Comparison of ENCODE assay signal across 8 cellular contexts in the genomic region with DNA sequence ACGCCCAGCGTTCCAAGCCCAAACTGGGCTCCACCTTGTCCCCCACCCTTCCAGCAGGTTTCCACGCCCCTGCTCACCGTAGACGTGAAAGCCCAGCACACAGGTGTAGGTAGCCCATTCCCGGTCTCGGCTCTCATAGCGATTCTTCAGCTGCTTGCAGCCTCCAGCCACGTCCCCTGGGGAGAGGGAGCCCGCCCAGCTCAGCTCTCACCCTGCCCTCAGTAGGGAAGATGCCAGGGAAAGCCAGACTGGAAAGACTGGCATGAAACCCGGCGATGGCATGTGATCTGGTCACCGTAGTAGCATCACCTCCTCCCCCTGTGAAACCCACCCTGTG. TPM values are rescaled to one million over a fixed set of nuclear protein-coding genes. Genes with fewer than 3 reads are reported as not detected.
DNase-seq lines count a peak whose midpoint lies in the region; ATAC-seq and TF ChIP-seq lines count a peak whose summit lies in the region.

No MANE protein-coding gene starts in this region.

- H3K27me3 ChIP-seq in iPS DF 6.9 (ENCODE audit: control insufficient read depth, insufficient read depth, low read length) (peaks cover 3% of the 10 kb centered on the region; the same call in 1 of the 2 replicates), spleen (replicated peaks in 1 of 7) (no peaks in the 10 kb centered on the region)

- no peak overlapping the region for H3K27ac ChIP-seq in iPS DF 6.9 (ENCODE audit: low read length)
- H3K27ac ChIP-seq in spleen = peak overlapping the region in 5 of 8 donors; percentile 98 to 99 (median 98)

- no peak for TF ChIP-seq CTCF in spleen (IDR thresholded peaks at IDR 0.05 in 8 of 11, conservative IDR thresholded peaks at IDR 0.05 in 3 of 11)

- ATAC-seq in activated naive CD4-positive, alpha-beta T cell treated with anti-CD3 and anti-CD28 coated beads, Interleukin-2, amount 50 U/mL, for 72 hours = no peak
- no peak for ATAC-seq in left lobe of liver

- no peaks in the 10 kb centered on the region for H3K9me3 Mint-ChIP-seq in activated naive CD4-positive, alpha-beta T cell treated with anti-CD3 and anti-CD28 coated beads, Interleukin-2, amount 50 U/mL, for 72 hours

- peaks cover 3% of the 10 kb centered on the region; the same call in 1 of the 2 replicates for H3K36me3 ChIP-seq in iPS DF 6.9 (ENCODE audit: control insufficient read depth, insufficient read depth, low read length)
- peaks cover 0 to 69% (median 32%) of the 10 kb centered on the region in 6 donors for H3K36me3 ChIP-seq in spleen

- no CpG with 5 or more reads among the region's 13 CpGs for WGBS in iPS DF 6.9 (ENCODE audit: insufficient coverage, insufficient read length)
- 86 to 95% (median 93%) methylated on average over 11 to 13 of the region's 13 CpGs for WGBS in spleen, 5 donors

- DNase-seq in DMS79 (lab: John Stamatoyannopoulos, UW) (peak; percentile 21), DMS79 treated with DMSO at 0.1 percent for 48 hours (lab: John Stamatoyannopoulos, UW) (no peak), iPS DF 6.9 (ENCODE audit: low read depth, low spot score) (no peak), spleen (no peak), NCI-H2107 (lab: John Stamatoyannopoulos, UW) (no peak), NCI-H345 treated with DMSO at 0.1 percent for 48 hours (lab: John Stamatoyannopoulos, UW; ENCODE audit: unreplicated experiment) (no peak), left lobe of liver (ENCODE audit: low spot score) (no peak)
- DNase-seq in activated naive CD4-positive, alpha-beta T cell treated with anti-CD3 and anti-CD28 coated beads, Interleukin-2, amount 50 U/mL, for 72 hours (ENCODE audit: low spot score in 2 of 2) = no peak

- no peak for TF ChIP-seq POLR2A in spleen (IDR thresholded peaks at IDR 0.05)

- H3K4me3 ChIP-seq in iPS DF 6.9 (ENCODE audit: low read length) = peak overlapping the region; percentile 28; the same call in 1 of the 2 replicates
- H3K4me3 ChIP-seq in spleen = peak overlapping the region in 5 of 8 donors; percentile 90 to 98 (median 92)

- intact Hi-C loops in spleen (cut with DNase I; ENCODE audit: low total_unique reads) = no loop called here

- peaks cover 47 to 51% of the 10 kb centered on the region in 2 donors for H3K36me3 Mint-ChIP-seq in activated naive CD4-positive, alpha-beta T cell treated with anti-CD3 and anti-CD28 coated beads, Interleukin-2, amount 50 U/mL, for 72 hours

- H3K4me1 ChIP-seq in iPS DF 6.9 (ENCODE audit: control insufficient read depth, insufficient read depth, low read length) = peaks cover 4% of the 10 kb centered on the region; the same call in 1 of the 2 replicates
- peaks cover 22 to 81% (median 51%) of the 10 kb centered on the region in 6 donors for H3K4me1 ChIP-seq in spleen

- no peaks in the 10 kb centered on the region for H3K9me3 ChIP-seq in iPS DF 6.9 (ENCODE audit: control insufficient read depth, insufficient read depth, low read length)
- H3K9me3 ChIP-seq in spleen = no peaks in the 10 kb centered on the region

- peak overlapping the region; percentile 22 to 80 for H3K27ac Mint-ChIP-seq in activated naive CD4-positive, alpha-beta T cell treated with anti-CD3 and anti-CD28 coated beads, Interleukin-2, amount 50 U/mL, for 72 hours

RNA-seq across cellular contexts. Expression of a gene that starts 1.4 kb away (rescaled TPM):
- 100 to 1,000 TPM; 180 to 259 TPM for total RNA-seq in activated naive CD4-positive, alpha-beta T cell treated with anti-CD3 and anti-CD28 coated beads, Interleukin-2, amount 50 U/mL, for 72 hours
- total RNA-seq in spleen (100 to 1,000 TPM; 102 to 154 (median 114) TPM), left lobe of liver (24.4 TPM)
- polyA plus RNA-seq in spleen = 10 to 100 TPM; 55.3 to 94.6 (median 58.5) TPM

RNA-seq across cellular contexts. Expression of a gene that starts 9.5 kb away (rescaled TPM):
- total RNA-seq in activated naive CD4-positive, alpha-beta T cell treated with anti-CD3 and anti-CD28 coated beads, Interleukin-2, amount 50 U/mL, for 72 hours = 100 to 1,000 TPM; 104 to 141 TPM
- 100 to 1,000 TPM in 5 of 7 donors, 10 to 100 TPM in 2; 46.7 to 159 (median 116) TPM for total RNA-seq in spleen
- 100 to 1,000 TPM in 1 of 3 donors, 10 to 100 TPM in 2; 51.0 to 116 (median 78.6) TPM for polyA plus RNA-seq in spleen
- total RNA-seq in left lobe of liver = 29.9 TPM

RNA-seq across cellular contexts. Expression of a gene that starts 10.0 kb away (rescaled TPM):
- 1 to 10 TPM; 1.1 to 1.9 TPM for total RNA-seq in activated naive CD4-positive, alpha-beta T cell treated with anti-CD3 and anti-CD28 coated beads, Interleukin-2, amount 50 U/mL, for 72 hours
- total RNA-seq in spleen = 1 to 10 TPM; 4.3 to 8.8 (median 5.6) TPM
- 10 to 100 TPM in 1 of 3 donors, 1 to 10 TPM in 2; 4.2 to 15.0 (median 6.1) TPM for polyA plus RNA-seq in spleen
- total RNA-seq in left lobe of liver = 1.1 TPM

RNA-seq across cellular contexts. Expression of a gene that starts 11.7 kb away (rescaled TPM):
- total RNA-seq in activated naive CD4-positive, alpha-beta T cell treated with anti-CD3 and anti-CD28 coated beads, Interleukin-2, amount 50 U/mL, for 72 hours = 10 to 100 TPM; 31.8 to 34.9 TPM
- total RNA-seq in spleen = 10 to 100 TPM; 14.4 to 30.9 (median 20.1) TPM
- polyA plus RNA-seq in spleen = 10 to 100 TPM; 14.5 to 24.1 (median 16.1) TPM
- 32.6 TPM for total RNA-seq in left lobe of liver

RNA-seq across cellular contexts. Expression of a gene that starts 18.7 kb away (rescaled TPM):
- total RNA-seq in activated naive CD4-positive, alpha-beta T cell treated with anti-CD3 and anti-CD28 coated beads, Interleukin-2, amount 50 U/mL, for 72 hours = 10 to 100 TPM; 69.6 to 79.5 TPM
- total RNA-seq in spleen (10 to 100 TPM; 25.2 to 43.7 (median 37.1) TPM), left lobe of liver (16.8 TPM)
- polyA plus RNA-seq in spleen = 10 to 100 TPM; 41.9 to 65.7 (median 63.1) TPM
